ENCODE assay signal across 18 cellular contexts in genomic region chr9:35996358-35996970, GRCh38. TPM values are rescaled to one million over a fixed set of nuclear protein-coding genes. Genes with fewer than 3 reads are reported as not detected.
DNase-seq lines count a peak whose midpoint lies in the region; ATAC-seq and TF ChIP-seq lines count a peak whose summit lies in the region.
"Had no signal": no experiment of that assay in that cellular context is flagged by ENCODE, and none has a peak within 500 bp of the region (broad histone marks: within the 10 kb centered on the region; RNA-seq: fewer than 3 reads in every experiment).

No MANE protein-coding gene starts in this region.

- no peaks in the 10 kb centered on the region for H3K9me3 Mint-ChIP-seq in osteocyte (ENCODE audit: unreplicated experiment)
- H3K9me3 Mint-ChIP-seq: activated T-cell treated with anti-CD3 and anti-CD28 coated beads, Interleukin-2, amount 50 U/mL, for 72 hours had no signal

- DNase-seq in ELR (ENCODE audit: low read depth), result peak; percentile 47
- no peak for DNase-seq in RWPE2 (ENCODE audit: low spot score)
- peak; percentile 32 to 60 for DNase-seq in foreskin fibroblast
- no peak for DNase-seq in osteocyte (ENCODE audit: extremely low spot score, unreplicated experiment)
- no peak for DNase-seq in NCI-H748 treated with DMSO at 0.1 percent for 48 hours (lab: John Stamatoyannopoulos, UW)
- DNase-seq in HCEC 1CT, result no peak
- DNase-seq in effector memory CD4-positive, alpha-beta T cell, result no peak
- DNase-seq: activated CD4-positive, CD25-positive, alpha-beta regulatory T cell; activated T-cell treated with anti-CD3 and anti-CD28 coated beads, Interleukin-2, amount 50 U/mL, for 72 hours; body of pancreas; CD4-positive, alpha-beta T cell; immature natural killer cell; natural killer cell; NCI-H1417; sigmoid colon had no signal

- TF ChIP-seq CTCF in RWPE2 (IDR thresholded peaks at IDR 0.05; ENCODE audit: poor library complexity, severe bottlenecking) (no peak), foreskin fibroblast (IDR thresholded peaks at IDR 0.05; ENCODE audit: low read depth, low read length) (no peak), osteocyte (IDR thresholded peaks at IDR 0.05) (no peak)

- ATAC-seq in RWPE2 (ENCODE audit: low read depth) (peak; percentile 38; the same call in 1 of the 3 replicates), GM21737 (IDR thresholded peaks at IDR 0.05; ENCODE audit: unreplicated experiment) (no peak)
- ATAC-seq: activated T-cell treated with anti-CD3 and anti-CD28 coated beads, Interleukin-2, amount 50 U/mL, for 72 hours; body of pancreas; natural killer cell had no signal

- H3K36me3 ChIP-seq in RWPE2 (ENCODE audit: low read depth), result no peaks in the 10 kb centered on the region
- no peaks in the 10 kb centered on the region for H3K36me3 ChIP-seq in effector memory CD4-positive, alpha-beta T cell (ENCODE audit: control insufficient read depth, insufficient read depth, low read length)
- H3K36me3 ChIP-seq: sigmoid colon had no signal

- H3K4me1 ChIP-seq in RWPE2 (ENCODE audit: insufficient read depth, poor library complexity, severe bottlenecking), result no peaks in the 10 kb centered on the region
- H3K4me1 ChIP-seq in effector memory CD4-positive, alpha-beta T cell (ENCODE audit: control insufficient read depth, insufficient read depth, low read length, poor library complexity, severe bottlenecking), result no peaks in the 10 kb centered on the region
- H3K4me1 ChIP-seq: sigmoid colon had no signal

- no peaks in the 10 kb centered on the region for H3K9me3 ChIP-seq in RWPE2 (ENCODE audit: severe bottlenecking)
- no peaks in the 10 kb centered on the region for H3K9me3 ChIP-seq in effector memory CD4-positive, alpha-beta T cell (ENCODE audit: control insufficient read depth, low read length)

- peak overlapping the region; percentile 78 for H3K27ac Mint-ChIP-seq in osteocyte (ENCODE audit: unreplicated experiment)
- H3K27ac Mint-ChIP-seq: activated T-cell treated with anti-CD3 and anti-CD28 coated beads, Interleukin-2, amount 50 U/mL, for 72 hours; CD4-positive, alpha-beta T cell; immature natural killer cell; natural killer cell had no signal

- no peaks in the 10 kb centered on the region for H3K36me3 Mint-ChIP-seq in osteocyte (ENCODE audit: unreplicated experiment)

- H3K27me3 Mint-ChIP-seq in osteocyte (ENCODE audit: unreplicated experiment), result no peaks in the 10 kb centered on the region

- no peak overlapping the region for H3K27ac ChIP-seq in RWPE2 (ENCODE audit: poor library complexity, severe bottlenecking)
- H3K27ac ChIP-seq in effector memory CD4-positive, alpha-beta T cell (ENCODE audit: insufficient read depth, low read length, poor library complexity, severe bottlenecking), result no peak overlapping the region
- H3K27ac ChIP-seq: body of pancreas, epithelial cell of prostate, sigmoid colon had no signal

- peaks cover 17% of the 10 kb centered on the region for H3K4me1 Mint-ChIP-seq in osteocyte (ENCODE audit: unreplicated experiment)
- H3K4me1 Mint-ChIP-seq: immature natural killer cell, natural killer cell had no signal

- no peak overlapping the region for H3K4me3 Mint-ChIP-seq in osteocyte (ENCODE audit: unreplicated experiment)
- H3K4me3 Mint-ChIP-seq: activated T-cell treated with anti-CD3 and anti-CD28 coated beads, Interleukin-2, amount 50 U/mL, for 72 hours; CD4-positive, alpha-beta T cell; immature natural killer cell; natural killer cell had no signal

- H3K4me3 ChIP-seq in RWPE2 (ENCODE audit: severe bottlenecking) (no peak overlapping the region), foreskin fibroblast (ENCODE audit: low read depth in 1 of 2, low read length in 2 of 2) (no peak overlapping the region)
- no peak overlapping the region for H3K4me3 ChIP-seq in effector memory CD4-positive, alpha-beta T cell (ENCODE audit: insufficient read depth, low read depth, low read length, poor library complexity, severe bottlenecking)
- H3K4me3 ChIP-seq: body of pancreas, sigmoid colon had no signal

- no peaks in the 10 kb centered on the region for H3K27me3 ChIP-seq in RWPE2 (ENCODE audit: insufficient read depth, poor library complexity, severe bottlenecking)
- no peaks in the 10 kb centered on the region for H3K27me3 ChIP-seq in effector memory CD4-positive, alpha-beta T cell (replicated peaks; ENCODE audit: control insufficient read depth, insufficient read depth, low read length, poor library complexity, severe bottlenecking)
- H3K27me3 ChIP-seq: body of pancreas had no signal

RNA-seq across cellular contexts. Expression of gene OR2S2, which starts 38.5 kb away (rescaled TPM):
- total RNA-seq in osteocyte, result not detected in 2 replicates
- total RNA-seq: activated T-cell treated with anti-CD3 and anti-CD28 coated beads, Interleukin-2, amount 50 U/mL, for 72 hours; body of pancreas; CD4-positive, alpha-beta T cell; natural killer cell; sigmoid colon; subcutaneous adipose tissue had no signal

RNA-seq across cellular contexts. Expression of gene RECK, which starts 40.2 kb away (rescaled TPM):
- total RNA-seq in osteocyte, result 25.7 and 27.1 TPM in 2 replicates

Comparison
In these comparisons a context has a peak if more than half of its experiments do, and no peak if none do; other contexts are left out.
1. DNase-seq: peak in ELR (single experiment) and foreskin fibroblast (2 of 2); none in RWPE2 (single experiment), osteocyte (single experiment), NCI-H748 treated with DMSO at 0.1 percent for 48 hours (single experiment), HCEC 1CT (single experiment) and effector memory CD4-positive, alpha-beta T cell (0 of 3).